ENCODE assay signal across 8 cellular contexts in the genomic region with DNA sequence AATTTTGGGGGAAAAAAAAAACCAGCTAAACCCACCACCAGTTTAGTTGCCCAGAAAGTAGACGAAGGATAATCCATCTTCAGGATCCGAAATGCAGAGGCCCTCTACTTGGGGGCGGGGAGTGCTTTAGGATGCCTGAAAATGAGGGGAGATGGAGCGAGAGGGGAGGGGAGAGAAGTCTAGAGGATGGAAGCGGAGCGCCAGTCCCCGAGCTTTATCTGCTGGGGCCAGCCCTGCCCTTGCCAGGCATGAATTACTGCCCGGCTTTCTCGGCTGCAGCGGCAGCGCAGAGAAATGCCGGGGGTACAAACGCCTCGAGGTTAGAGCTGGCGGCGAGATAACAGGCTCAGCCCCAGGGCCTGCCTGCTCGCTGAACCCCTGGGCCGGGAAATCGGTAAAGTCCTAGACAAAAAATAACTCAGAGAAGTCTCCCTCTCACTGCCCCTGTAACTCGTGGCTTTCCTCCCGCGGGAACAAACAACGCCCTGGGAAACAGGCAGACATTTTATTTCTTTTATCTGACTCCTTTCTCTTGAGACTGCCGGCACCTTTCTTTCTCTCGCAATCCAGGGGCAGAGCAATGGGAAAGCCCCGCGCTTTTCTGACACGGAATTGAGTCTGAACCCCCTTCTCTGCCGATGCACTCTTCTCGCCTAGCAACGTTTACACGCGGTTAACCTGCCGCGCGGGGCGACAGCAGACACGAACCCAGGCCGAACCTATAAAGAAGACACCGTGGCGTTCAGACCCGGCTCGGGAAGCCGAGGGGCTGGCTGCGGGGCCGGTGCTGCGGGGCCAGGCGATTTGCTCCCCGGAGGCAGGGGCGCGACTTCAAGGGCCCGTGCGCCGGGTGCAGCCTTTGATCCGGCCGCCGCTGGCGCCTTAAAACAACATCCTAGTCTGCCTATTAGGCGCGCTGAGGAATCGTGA. TPM values are rescaled to one million over a fixed set of nuclear protein-coding genes. Genes with fewer than 3 reads are reported as not detected.
DNase-seq lines count a peak whose midpoint lies in the region; ATAC-seq and TF ChIP-seq lines count a peak whose summit lies in the region.

No MANE protein-coding gene starts in this region.

- H3K27ac Mint-ChIP-seq in CD4-positive, alpha-beta T cell, result no peak overlapping the region
- peak overlapping the region; percentile 89 for H3K27ac Mint-ChIP-seq in nephron progenitor cell

- no peak for ATAC-seq in CD4-positive, alpha-beta T cell (ENCODE audit: poor library complexity)
- no peak for ATAC-seq in GM18517 (IDR thresholded peaks at IDR 0.05; ENCODE audit: unreplicated experiment)

- peak overlapping the region; percentile 79 for H3K4me3 Mint-ChIP-seq in CD4-positive, alpha-beta T cell
- H3K4me3 Mint-ChIP-seq in nephron progenitor cell, result peak overlapping the region; percentile 74

- no peak overlapping the region for H3K27ac ChIP-seq in CD4-positive, alpha-beta T cell (ENCODE audit: low read depth, low read length)
- no peak overlapping the region for H3K27ac ChIP-seq in colonic mucosa

- H3K27me3 ChIP-seq in CD4-positive, alpha-beta T cell (ENCODE audit: control insufficient read depth, insufficient read depth, low read length), result peaks cover 92% of the 10 kb centered on the region
- peaks cover 93% of the 10 kb centered on the region for H3K27me3 ChIP-seq in colonic mucosa

- CTCF ChIA-PET in CD4-positive, alpha-beta T cell (lab: Charles Lee), result no interaction called here

- H3K36me3 Mint-ChIP-seq in CD4-positive, alpha-beta T cell (ENCODE audit: low read depth), result no peaks in the 10 kb centered on the region
- H3K36me3 Mint-ChIP-seq in nephron progenitor cell (ENCODE audit: low read depth), result no peaks in the 10 kb centered on the region

- H3K9me3 ChIP-seq in CD4-positive, alpha-beta T cell (ENCODE audit: control insufficient read depth, low read length), result no peaks in the 10 kb centered on the region
- H3K9me3 ChIP-seq in colonic mucosa, result no peaks in the 10 kb centered on the region

- intact Hi-C loops in CD4-positive, alpha-beta T cell (cut with DNase I, micrococcal nuclease), result no loop called here
- intact Hi-C loops in colonic mucosa (cut with DNase I), result no loop called here

- no peak for DNase-seq in CD4-positive, alpha-beta T cell
- DNase-seq in Kasumi-1 (lab: John Stamatoyannopoulos, UW) (peak; percentile 29 to 63), colonic mucosa (no peak), nephron progenitor cell (peak; percentile 71), HuH-7 (ENCODE audit: low spot score) (no peak), DMS79 (lab: John Stamatoyannopoulos, UW) (no peak), NAMALWA (ENCODE audit: low spot score) (no peak)

- no peak overlapping the region for H3K9ac ChIP-seq in colonic mucosa (ENCODE audit: low read depth in 2 of 2, low read length in 2 of 2)

- H3K9me3 Mint-ChIP-seq in CD4-positive, alpha-beta T cell, result no peaks in the 10 kb centered on the region
- H3K9me3 Mint-ChIP-seq in nephron progenitor cell, result no peaks in the 10 kb centered on the region

- POLR2A ChIA-PET in CD4-positive, alpha-beta T cell (lab: Charles Lee), result no interaction called here

- H3K36me3 ChIP-seq in colonic mucosa, result no peaks in the 10 kb centered on the region

- peaks cover 7% of the 10 kb centered on the region for H3K4me1 ChIP-seq in colonic mucosa

- no peak for TF ChIP-seq CTCF in CD4-positive, alpha-beta T cell (IDR thresholded peaks at IDR 0.05)
- TF ChIP-seq CTCF in colonic mucosa (IDR thresholded peaks at IDR 0.05) (no peak), nephron progenitor cell (IDR thresholded peaks at IDR 0.05) (no peak)

- peak overlapping the region; percentile 18 for H3K4me3 ChIP-seq in colonic mucosa

- H3K4me1 Mint-ChIP-seq in CD4-positive, alpha-beta T cell (ENCODE audit: low read depth), result peaks cover 54% of the 10 kb centered on the region
- peaks cover 84% of the 10 kb centered on the region for H3K4me1 Mint-ChIP-seq in nephron progenitor cell

- H3K27me3 Mint-ChIP-seq in CD4-positive, alpha-beta T cell, result peaks cover 87% of the 10 kb centered on the region
- H3K27me3 Mint-ChIP-seq in nephron progenitor cell (ENCODE audit: low read depth, poor library complexity), result peaks cover 33% of the 10 kb centered on the region

RNA-seq across cellular contexts. Expression of a gene that starts 3.1 kb away (rescaled TPM):
- not detected for total RNA-seq in CD4-positive, alpha-beta T cell
- total RNA-seq in colonic mucosa, result under 1 TPM; 0.25 to 0.53 TPM

Comparison
In these comparisons a context has a peak if more than half of its experiments do, and no peak if none do; other contexts are left out.
1. DNase-seq: peak in Kasumi-1 (2 of 2) and nephron progenitor cell (single experiment); none in CD4-positive, alpha-beta T cell (0 of 10), colonic mucosa (single experiment), HuH-7 (single experiment), DMS79 (single experiment) and NAMALWA (single experiment).